In genomic region chr19:38592940-38593339, GRCh38 we compare ENCODE assay signal across 20 cellular contexts.
"Had no signal": no experiment of that assay in that cellular context is flagged by ENCODE, and none has a peak within 500 bp of the region (broad histone marks: within the 10 kb centered on the region; RNA-seq: fewer than 3 reads in every experiment).

No MANE protein-coding gene starts in this region.

- H3K27me3 ChIP-seq: body of pancreas, neural progenitor cell, ovary had no signal

- H3K27ac Mint-ChIP-seq: activated CD8-positive, alpha-beta T cell treated with anti-CD3 and anti-CD28 coated beads for 36 hours; activated naive CD4-positive, alpha-beta T cell treated with anti-CD3 and anti-CD28 coated beads, Interleukin-2, amount 50 U/mL, for 72 hours; neural progenitor cell; stimulated activated memory B cell treated with anti-CD40 and anti-IgM and Interleukin-4, amounts not matched to agents 10 μg/mL and 1 μg/mL and 100 μg/mL, for 72 hours had no signal

- ATAC-seq: activated CD8-positive, alpha-beta T cell treated with anti-CD3 and anti-CD28 coated beads for 36 hours; activated naive CD4-positive, alpha-beta T cell treated with anti-CD3 and anti-CD28 coated beads, Interleukin-2, amount 50 U/mL, for 72 hours; body of pancreas; heart left ventricle; left colon; stimulated activated memory B cell treated with anti-CD40 and anti-IgM and Interleukin-4, amounts not matched to agents 10 μg/mL and 1 μg/mL and 100 μg/mL, for 72 hours; T-helper 17 cell had no signal

- H3K4me3 ChIP-seq: body of pancreas, heart left ventricle, lung, neural progenitor cell, ovary had no signal

- DNase-seq: activated CD4-positive, alpha-beta T cell treated with anti-CD3 and anti-CD28 coated beads for 4 hours; activated CD8-positive, alpha-beta T cell treated with anti-CD3 and anti-CD28 coated beads for 36 hours; activated gamma-delta T cell; activated T-cell treated with anti-CD3 and anti-CD28 coated beads, Interleukin-2, amount 50 U/mL, for 48 hours; body of pancreas; central memory CD4-positive, alpha-beta T cell; cortex of kidney; effector CD4-positive, alpha-beta T cell; heart left ventricle; left colon; midbrain; ovary; stimulated activated CD4-positive, alpha-beta T cell treated with anti-CD3 and anti-CD28 coated beads, Interleukin-2, amount 100 ng/mL, for 48 hours; T-helper 17 cell had no signal

- FAIRE-seq: frontal cortex, urothelium cell line had no signal

- H2AFZ ChIP-seq: neural progenitor cell had no signal

- H3K9me3 Mint-ChIP-seq: activated CD8-positive, alpha-beta T cell treated with anti-CD3 and anti-CD28 coated beads for 36 hours; activated naive CD4-positive, alpha-beta T cell treated with anti-CD3 and anti-CD28 coated beads, Interleukin-2, amount 50 U/mL, for 72 hours; neural progenitor cell; stimulated activated memory B cell treated with anti-CD40 and anti-IgM and Interleukin-4, amounts not matched to agents 10 μg/mL and 1 μg/mL and 100 μg/mL, for 72 hours had no signal

- H3K27me3 Mint-ChIP-seq: activated CD8-positive, alpha-beta T cell treated with anti-CD3 and anti-CD28 coated beads for 36 hours; stimulated activated memory B cell treated with anti-CD40 and anti-IgM and Interleukin-4, amounts not matched to agents 10 μg/mL and 1 μg/mL and 100 μg/mL, for 72 hours; T-helper 17 cell had no signal

- H3K36me3 ChIP-seq: heart left ventricle, neural progenitor cell, ovary had no signal

- H3K27ac ChIP-seq: body of pancreas, heart left ventricle, neural progenitor cell, ovary had no signal

- H3K4me2 ChIP-seq: neural progenitor cell had no signal

- H3K4me1 ChIP-seq: neural progenitor cell had no signal

- H3K36me3 Mint-ChIP-seq: neural progenitor cell had no signal

- H3K4me3 Mint-ChIP-seq: activated CD8-positive, alpha-beta T cell treated with anti-CD3 and anti-CD28 coated beads for 36 hours; neural progenitor cell; stimulated activated memory B cell treated with anti-CD40 and anti-IgM and Interleukin-4, amounts not matched to agents 10 μg/mL and 1 μg/mL and 100 μg/mL, for 72 hours; T-helper 17 cell had no signal

- H3K9ac ChIP-seq: neural progenitor cell had no signal

- H3K9me3 ChIP-seq: body of pancreas, heart left ventricle, ovary had no signal
